8 cellular contexts compared by ENCODE assay signal in genomic region chr20:43508106-43508505, GRCh38. TPM values are rescaled to one million over a fixed set of nuclear protein-coding genes. Genes with fewer than 3 reads are reported as not detected.
DNase-seq lines count a peak whose midpoint lies in the region; ATAC-seq and TF ChIP-seq lines count a peak whose summit lies in the region.

No MANE protein-coding gene starts in this region.

- H3K27me3 ChIP-seq in ACC112 (ENCODE audit: insufficient read depth, low read length) (peaks cover 29% of the 10 kb centered on the region), HUES6 (ENCODE audit: control insufficient read depth, insufficient read depth, low read length) (peaks cover 27% of the 10 kb centered on the region), muscle layer of colon (ENCODE audit: control insufficient read depth in 1 of 2, insufficient read depth in 2 of 2, low read length in 2 of 2) (peaks cover 14 to 24% of the 10 kb centered on the region in 2 donors)

- no peak for TF ChIP-seq CTCF in OCI-LY7 (conservative IDR thresholded peaks at IDR 0.05; ENCODE audit: low read length)

- H4K20me1 ChIP-seq in OCI-LY7 (ENCODE audit: insufficient read depth, low read length): no peaks in the 10 kb centered on the region

- ATAC-seq in GM21367 (IDR thresholded peaks at IDR 0.05; ENCODE audit: unreplicated experiment): no peak
- no peak for ATAC-seq in GM19035 (IDR thresholded peaks at IDR 0.05; ENCODE audit: unreplicated experiment)

- H3K9me2 ChIP-seq in OCI-LY7 (ENCODE audit: insufficient read depth, low read length): no peaks in the 10 kb centered on the region

- H2AFZ ChIP-seq in ACC112 (ENCODE audit: low read length, unreplicated experiment) (peak overlapping the region; percentile 63), OCI-LY7 (ENCODE audit: low read length) (no peak overlapping the region)

- POLR2A ChIA-PET in OCI-LY7 (lab: Charles Lee): interaction anchor here (0.6 kb wide), 1 partner anchor 1149 kb away, joined by 3 read pairs; no protein-coding TSS in a partner anchor

- H3K27ac Mint-ChIP-seq in dendritic cell treated with granulocyte-macrophage colony-stimulating factor and Interleukin-4, amounts not matched to agents 40 ng/mL and 50 ng/mL, for 4 days: no peak overlapping the region

- H3K4me3 Mint-ChIP-seq in dendritic cell treated with granulocyte-macrophage colony-stimulating factor and Interleukin-4, amounts not matched to agents 40 ng/mL and 50 ng/mL, for 4 days: peak overlapping the region; percentile 65

- H3K9ac ChIP-seq in HUES6 (ENCODE audit: low read length) (peak overlapping the region; percentile 54), muscle layer of colon (ENCODE audit: low read length) (no peak overlapping the region)

- H3K36me3 ChIP-seq in ACC112 (ENCODE audit: insufficient read depth, low read length) (no peaks in the 10 kb centered on the region), HUES6 (ENCODE audit: control insufficient read depth, insufficient read depth, low read length) (no peaks in the 10 kb centered on the region), muscle layer of colon (ENCODE audit: insufficient read depth, low read length) (no peaks in the 10 kb centered on the region), OCI-LY7 (ENCODE audit: insufficient read depth, low read length) (no peaks in the 10 kb centered on the region)

- H3K27ac ChIP-seq in ACC112 (ENCODE audit: low read depth, low read length): no peak overlapping the region
- no peak overlapping the region for H3K27ac ChIP-seq in HUES6 (ENCODE audit: low read depth, low read length)
- no peak overlapping the region for H3K27ac ChIP-seq in muscle layer of colon (ENCODE audit: low read depth, low read length)
- no peak overlapping the region for H3K27ac ChIP-seq in OCI-LY7 (ENCODE audit: low read depth, low read length, poor library complexity, severe bottlenecking)

- BruUV-seq in OCI-LY7 (replicated peaks; lab: Mats Ljungman, UMichigan): no TSS peak

- H3K9me3 Mint-ChIP-seq in dendritic cell treated with granulocyte-macrophage colony-stimulating factor and Interleukin-4, amounts not matched to agents 40 ng/mL and 50 ng/mL, for 4 days: no peaks in the 10 kb centered on the region

- H3K4me3 ChIP-seq in ACC112 (ENCODE audit: low read depth, low read length) (peak overlapping the region; percentile 82), HUES6 (ENCODE audit: low read depth, low read length) (peak overlapping the region; percentile 80), muscle layer of colon (ENCODE audit: low read depth in 1 of 2, low read length in 2 of 2) (peak overlapping the region; percentile 27 to 40), OCI-LY7 (ENCODE audit: low read depth, low read length, poor library complexity, severe bottlenecking) (no peak overlapping the region)

- H3K9me3 ChIP-seq in HUES6 (ENCODE audit: control insufficient read depth, insufficient read depth, low read depth, low read length) (no peaks in the 10 kb centered on the region), muscle layer of colon (ENCODE audit: low read length) (peaks cover 6% of the 10 kb centered on the region), OCI-LY7 (ENCODE audit: low read length) (no peaks in the 10 kb centered on the region)

- H3K36me3 Mint-ChIP-seq in dendritic cell treated with granulocyte-macrophage colony-stimulating factor and Interleukin-4, amounts not matched to agents 40 ng/mL and 50 ng/mL, for 4 days (ENCODE audit: low read depth): no peaks in the 10 kb centered on the region

- no peaks in the 10 kb centered on the region for H3K4me1 ChIP-seq in ACC112 (ENCODE audit: control insufficient read depth, insufficient read depth, low read length, unreplicated experiment)
- H3K4me1 ChIP-seq in HUES6 (ENCODE audit: control insufficient read depth, insufficient read depth, low read length): peaks cover 9% of the 10 kb centered on the region
- peaks cover 5% of the 10 kb centered on the region for H3K4me1 ChIP-seq in muscle layer of colon (ENCODE audit: insufficient read depth, low read length)
- peaks cover 2% of the 10 kb centered on the region for H3K4me1 ChIP-seq in OCI-LY7 (ENCODE audit: insufficient read depth, low read length, poor library complexity, severe bottlenecking)

- H3K27me3 Mint-ChIP-seq in dendritic cell treated with granulocyte-macrophage colony-stimulating factor and Interleukin-4, amounts not matched to agents 40 ng/mL and 50 ng/mL, for 4 days: peaks cover 56% of the 10 kb centered on the region

- H3K79me2 ChIP-seq in ACC112 (ENCODE audit: control insufficient read depth, insufficient read depth, low read length, unreplicated experiment) (no peaks in the 10 kb centered on the region), OCI-LY7 (ENCODE audit: insufficient read depth, low read depth, low read length) (no peaks in the 10 kb centered on the region)

- H3K4me1 Mint-ChIP-seq in dendritic cell treated with granulocyte-macrophage colony-stimulating factor and Interleukin-4, amounts not matched to agents 40 ng/mL and 50 ng/mL, for 4 days (ENCODE audit: low read depth): peaks cover 5% of the 10 kb centered on the region

- intact Hi-C loops in dendritic cell treated with granulocyte-macrophage colony-stimulating factor and Interleukin-4, amounts not matched to agents 40 ng/mL and 50 ng/mL, for 4 days (cut with micrococcal nuclease): no loop called here
- intact Hi-C loops in OCI-LY7 (cut with micrococcal nuclease; ENCODE audit: unreplicated experiment): no loop called here

- H3K4me2 ChIP-seq in OCI-LY7 (ENCODE audit: low read length): no peak overlapping the region

- DNase-seq in OCI-LY7 (ENCODE audit: low spot score): no peak
- no peak for DNase-seq in stimulated activated CD4-positive, alpha-beta T cell treated with anti-CD3 and anti-CD28 coated beads, Interleukin-12 subunit alpha, Interleukin-12 subunit beta, amount 100 ng/mL, for 4 hours

- CTCF ChIA-PET in OCI-LY7 (lab: Charles Lee; ENCODE audit: unreplicated experiment): no interaction called here

RNA-seq across cellular contexts. Expression of gene L3MBTL1, which starts 0.6 kb away (rescaled TPM):
- 22.4 and 23.8 TPM in 2 replicates for total RNA-seq in OCI-LY7 (2014; rRNA removed; shearing (Covaris generic))
- total RNA-seq in OCI-LY7 (2022): 27.8 and 28.3 TPM in 2 replicates

RNA-seq across cellular contexts. Expression of gene SRSF6, which starts 50.4 kb away (rescaled TPM):
- 64.3 and 66.9 TPM in 2 replicates for total RNA-seq in OCI-LY7 (2014; rRNA removed; shearing (Covaris generic))
- total RNA-seq in OCI-LY7 (2022): 171 and 176 TPM in 2 replicates

RNA-seq across cellular contexts. Expression of gene SGK2, which starts 50.7 kb away (rescaled TPM):
- 0.41 and 1.3 TPM in 2 replicates for total RNA-seq in OCI-LY7 (2014; rRNA removed; shearing (Covaris generic))
- total RNA-seq in OCI-LY7 (2022): 0.48 and 0.87 TPM in 2 replicates
